34 cellular contexts compared by ENCODE assay signal in the genomic region with DNA sequence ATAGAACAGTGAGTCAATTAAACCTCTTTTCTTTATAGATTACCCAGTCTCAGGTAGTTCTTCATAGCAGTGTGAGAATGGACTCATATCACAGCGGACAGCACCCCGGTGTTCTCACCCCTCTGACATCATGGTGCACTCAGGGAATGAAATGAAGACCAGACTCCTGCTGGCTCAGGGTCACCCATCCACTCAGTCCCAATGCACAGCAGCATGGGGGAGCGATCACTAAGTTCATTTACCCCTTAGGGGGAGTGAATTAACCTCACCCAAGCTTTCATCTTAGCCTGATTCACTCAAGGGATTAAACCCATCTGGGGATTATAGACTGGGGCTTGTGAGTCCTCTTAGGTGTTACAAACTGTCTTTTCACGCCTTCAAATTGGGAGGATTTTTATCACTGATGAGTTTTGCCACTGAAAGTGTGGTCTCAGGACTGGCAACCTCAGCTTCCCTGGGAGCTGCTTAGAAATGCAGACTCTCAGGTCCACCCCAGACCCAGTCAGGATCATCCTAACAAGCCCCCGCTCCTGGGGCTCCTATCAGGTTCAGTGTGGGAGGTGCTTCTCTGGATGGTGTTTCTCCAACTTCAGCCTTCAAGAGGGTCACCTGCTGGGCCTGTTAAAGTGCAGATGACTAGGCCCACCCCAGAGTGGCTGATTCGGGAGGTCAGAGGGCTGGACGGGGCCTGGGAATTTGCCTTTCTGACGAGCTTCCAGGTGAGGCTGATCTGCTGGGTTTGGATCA. TPM values are rescaled to one million over a fixed set of nuclear protein-coding genes. Genes with fewer than 3 reads are reported as not detected.
A peak's percentile ranks its signal among the peaks of the same experiment; 100 is the strongest.
DNase-seq lines count a peak whose midpoint lies in the region; ATAC-seq and TF ChIP-seq lines count a peak whose summit lies in the region.
"Had no signal": no experiment of that assay in that cellular context is flagged by ENCODE, and none has a peak within 500 bp of the region (broad histone marks: within the 10 kb centered on the region; RNA-seq: fewer than 3 reads in every experiment).

No MANE protein-coding gene starts in this region.

- H3K27ac ChIP-seq in WERI-Rb-1 (peak overlapping the region; percentile 47), suprapubic skin (no peak overlapping the region)
- H3K27ac ChIP-seq: 22Rv1, cardiac muscle cell, lower lobe of right lung, ovary, stomach, tibial artery had no signal

- WGBS in suprapubic skin, result 100% methylated on average over 6 of the region's 8 CpGs

- no peak overlapping the region for H3K4me3 ChIP-seq in WERI-Rb-1 (ENCODE audit: low read depth, low read length)
- H3K4me3 ChIP-seq in suprapubic skin, result no peak overlapping the region
- H3K4me3 ChIP-seq: cardiac muscle cell, lower lobe of right lung, ovary, smooth muscle cell, stomach, tibial artery had no signal

- no peaks in the 10 kb centered on the region for H3K27me3 ChIP-seq in WERI-Rb-1 (ENCODE audit: insufficient read depth, low read depth, severe bottlenecking)
- peaks cover 3% of the 10 kb centered on the region for H3K27me3 ChIP-seq in suprapubic skin
- H3K27me3 ChIP-seq: cardiac muscle cell, ovary, stomach had no signal

- no peak for ATAC-seq in left lobe of liver
- ATAC-seq in GM21381 (IDR thresholded peaks at IDR 0.05; ENCODE audit: unreplicated experiment), result no peak
- ATAC-seq: activated naive CD8-positive, alpha-beta T cell treated with anti-CD3 and anti-CD28 coated beads, Interleukin-2, amount 50 U/mL, for 24 hours; effector memory CD8-positive, alpha-beta T cell; esophagus mucosa; HCT116; lower lobe of right lung had no signal

- H3K4me1 ChIP-seq in suprapubic skin, result no peaks in the 10 kb centered on the region
- H3K4me1 ChIP-seq: lower lobe of right lung, tibial artery had no signal

- TF ChIP-seq POLR2A in suprapubic skin (IDR thresholded peaks at IDR 0.05), result no peak

- H3K9me3 ChIP-seq in WERI-Rb-1 (ENCODE audit: severe bottlenecking) (no peaks in the 10 kb centered on the region), suprapubic skin (no peaks in the 10 kb centered on the region)
- H3K9me3 ChIP-seq: lower lobe of right lung, ovary, stomach, tibial artery had no signal

- TF ChIP-seq CTCF in WERI-Rb-1 (IDR thresholded peaks at IDR 0.05; ENCODE audit: low read depth, low read length) (no peak), suprapubic skin (IDR thresholded peaks at IDR 0.05) (no peak)

- no peak for TF ChIP-seq EP300 in suprapubic skin (IDR thresholded peaks at IDR 0.05)

- H3K36me3 ChIP-seq in WERI-Rb-1 (no peaks in the 10 kb centered on the region), suprapubic skin (no peaks in the 10 kb centered on the region)
- H3K36me3 ChIP-seq: cardiac muscle cell, lower lobe of right lung, ovary, stomach, tibial artery had no signal

- DNase-seq in NCI-H82 (lab: John Stamatoyannopoulos, UW), result peak; percentile 75
- DNase-seq in NCI-H82 treated with DMSO at 0.1 percent for 48 hours (lab: John Stamatoyannopoulos, UW; ENCODE audit: unreplicated experiment), result no peak
- DNase-seq in WERI-Rb-1, result peak; percentile 71
- peak; percentile 26 for DNase-seq in left lobe of liver (ENCODE audit: low spot score)
- DNase-seq in suprapubic skin (ENCODE audit: low spot score in 2 of 2), result peak; percentile 21 to 72
- DNase-seq in NCI-H2227 (lab: John Stamatoyannopoulos, UW; ENCODE audit: unreplicated experiment), result no peak
- DNase-seq in RKO (ENCODE audit: low spot score), result no peak
- DNase-seq: activated CD4-positive, alpha-beta T cell treated with anti-CD3 and anti-CD28 coated beads for 48 hours; activated naive CD8-positive, alpha-beta T cell treated with anti-CD3 and anti-CD28 coated beads, Interleukin-2, amount 50 U/mL, for 24 hours; activated T-cell treated with anti-CD3 and anti-CD28 coated beads, Interleukin-2, amount 50 U/mL, for 48 hours; C1 segment of cervical spinal cord; effector memory CD8-positive, alpha-beta T cell; foreskin fibroblast; Kasumi-1; lower lobe of right lung; MV-4-11; NCI-H1436 treated with DMSO at 0.1 percent for 48 hours; NCI-H2081 treated with DMSO at 0.1 percent for 48 hours; NCI-H226; NCI-H69; nephron progenitor cell; stimulated activated CD4-positive, alpha-beta T cell treated with anti-CD3 and anti-CD28 coated beads, Interleukin-2, amount 100 ng/mL, for 24 hours; stomach had no signal

RNA-seq across cellular contexts. Expression of gene FRMD1, which starts 44.3 kb away (rescaled TPM):
- total RNA-seq in left lobe of liver (0.10 TPM), suprapubic skin (1 to 10 TPM in 2 of 4 donors, under 1 TPM in 2; 0.64 to 2.6 (median 1.5) TPM)
- total RNA-seq: astrocyte, esophagus mucosa, kidney epithelial cell, lower lobe of right lung, mononuclear cell, smooth muscle cell had no signal

Comparison
In these comparisons a context has a peak if more than half of its experiments do, and no peak if none do; other contexts are left out.
1. DNase-seq: peak in NCI-H82 (single experiment), WERI-Rb-1 (single experiment), left lobe of liver (single experiment) and suprapubic skin (2 of 2); none in NCI-H82 treated with DMSO at 0.1 percent for 48 hours (single experiment), NCI-H2227 (single experiment) and RKO (single experiment).